Comparison of ENCODE assay signal across 8 cellular contexts in the genomic region with DNA sequence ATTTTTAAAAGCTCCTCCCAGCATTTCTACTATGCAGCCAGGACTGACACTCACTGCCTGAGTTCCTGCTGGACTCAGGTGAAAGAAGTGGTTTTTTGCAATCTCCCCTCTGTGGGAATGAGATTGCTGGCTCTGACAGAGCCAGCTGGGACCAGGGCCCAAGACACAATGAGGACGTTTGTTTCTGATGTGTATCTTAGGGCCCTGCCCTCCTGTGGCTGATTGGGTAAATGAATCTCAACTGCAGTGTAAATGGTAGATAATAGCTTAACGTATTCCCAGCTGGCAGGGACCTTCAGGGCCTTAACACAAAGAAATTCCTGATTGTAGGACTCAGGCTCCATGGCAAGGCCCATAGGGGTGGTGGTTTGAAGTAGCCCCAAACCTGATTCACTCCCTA.
DNase-seq lines count a peak whose midpoint lies in the region; ATAC-seq and TF ChIP-seq lines count a peak whose summit lies in the region.

No MANE protein-coding gene starts in this region.

- 17% methylated on average over 2 of the region's 2 CpGs for WGBS in hepatocyte (ENCODE audit: low lambda C conversion rate, missing lambda C conversion rate)

- no peaks in the 10 kb centered on the region for H3K79me2 ChIP-seq in hepatocyte

- no peaks in the 10 kb centered on the region for H3K4me1 ChIP-seq in hepatocyte (ENCODE audit: insufficient read depth)

- H3K9me3 Mint-ChIP-seq in CD4-positive, alpha-beta T cell: no peaks in the 10 kb centered on the region

- TF ChIP-seq CTCF in AG10803 (conservative IDR thresholded peaks at IDR 0.05; ENCODE audit: low read length) (peak; percentile 34), hepatocyte (IDR thresholded peaks at IDR 0.05; ENCODE audit: poor library complexity) (peak; percentile 28)
- no peak for TF ChIP-seq CTCF in CD4-positive, alpha-beta T cell (IDR thresholded peaks at IDR 0.05)

- H3K9me3 ChIP-seq in hepatocyte (ENCODE audit: low read depth) (no peaks in the 10 kb centered on the region), T-helper 17 cell (ENCODE audit: control insufficient read depth, low read length, poor library complexity, severe bottlenecking) (no peaks in the 10 kb centered on the region)
- no peaks in the 10 kb centered on the region for H3K9me3 ChIP-seq in CD4-positive, alpha-beta T cell (ENCODE audit: control insufficient read depth, low read length)

- no peaks in the 10 kb centered on the region for H3K27me3 Mint-ChIP-seq in CD4-positive, alpha-beta T cell
- H3K27me3 Mint-ChIP-seq in T-helper 17 cell: no peaks in the 10 kb centered on the region

- no peak overlapping the region for H3K27ac ChIP-seq in hepatocyte
- H3K27ac ChIP-seq in CD4-positive, alpha-beta T cell (ENCODE audit: low read depth, low read length): no peak overlapping the region

- DNase-seq in AG10803 (ENCODE audit: low read depth) (peak; percentile 21), H7 (peak; percentile 27), OCI-M1 (lab: John Stamatoyannopoulos, UW) (peak; percentile 37), hepatocyte (ENCODE audit: low spot score) (peak; percentile 30), NCI-H226 (no peak), T-helper 17 cell (no peak)
- DNase-seq in CD4-positive, alpha-beta T cell: no peak

- H4K20me1 ChIP-seq in hepatocyte (ENCODE audit: insufficient read depth, poor library complexity, severe bottlenecking): no peaks in the 10 kb centered on the region

- H3K4me3 Mint-ChIP-seq in CD4-positive, alpha-beta T cell: no peak overlapping the region
- H3K4me3 Mint-ChIP-seq in T-helper 17 cell: no peak overlapping the region

- no peaks in the 10 kb centered on the region for H3K36me3 Mint-ChIP-seq in CD4-positive, alpha-beta T cell (ENCODE audit: low read depth)
- no peaks in the 10 kb centered on the region for H3K36me3 Mint-ChIP-seq in T-helper 17 cell (ENCODE audit: low read depth)

- ATAC-seq in HG03135 (IDR thresholded peaks at IDR 0.05; ENCODE audit: unreplicated experiment) (no peak), T-helper 17 cell (no peak)
- no peak for ATAC-seq in CD4-positive, alpha-beta T cell (ENCODE audit: poor library complexity)

- H3K9me2 ChIP-seq in hepatocyte (replicated peaks; ENCODE audit: insufficient read depth): no peaks in the 10 kb centered on the region

- POLR2A ChIA-PET in CD4-positive, alpha-beta T cell (lab: Charles Lee): no interaction called here

- no peak overlapping the region for H3K4me2 ChIP-seq in hepatocyte

- CTCF ChIA-PET in CD4-positive, alpha-beta T cell (lab: Charles Lee): interaction anchor here (0.7 to 1.0 kb wide), 2 partner anchors 367 to 654 kb away, joined by 3 read pairs; no protein-coding TSS in a partner anchor

- H3K4me3 ChIP-seq in AG10803 (ENCODE audit: low read length) (no peak overlapping the region), H7 (ENCODE audit: insufficient read depth, low read depth, low read length) (no peak overlapping the region), hepatocyte (no peak overlapping the region)

- no peaks in the 10 kb centered on the region for H3K36me3 ChIP-seq in H7 (replicated peaks; ENCODE audit: control insufficient read depth, insufficient read depth, low read length)
- H3K36me3 ChIP-seq in hepatocyte (replicated peaks; ENCODE audit: insufficient read depth, low read depth): no peaks in the 10 kb centered on the region

- no peaks in the 10 kb centered on the region for H3K4me1 Mint-ChIP-seq in CD4-positive, alpha-beta T cell (ENCODE audit: low read depth)
- no peaks in the 10 kb centered on the region for H3K4me1 Mint-ChIP-seq in T-helper 17 cell

- no peak overlapping the region for H2AFZ ChIP-seq in hepatocyte

- H3K27me3 ChIP-seq in H7 (ENCODE audit: control insufficient read depth, insufficient read depth, low read length): no peaks in the 10 kb centered on the region
- no peaks in the 10 kb centered on the region for H3K27me3 ChIP-seq in hepatocyte
- H3K27me3 ChIP-seq in CD4-positive, alpha-beta T cell (ENCODE audit: control insufficient read depth, insufficient read depth, low read length): no peaks in the 10 kb centered on the region

- no peak overlapping the region for H3K27ac Mint-ChIP-seq in CD4-positive, alpha-beta T cell
- H3K27ac Mint-ChIP-seq in T-helper 17 cell: no peak overlapping the region

- intact Hi-C loops in CD4-positive, alpha-beta T cell (cut with DNase I, micrococcal nuclease): loop anchor here in 1 of 2 experiments (5.0 kb wide), 1 partner anchor 355 kb away; no protein-coding TSS in a partner anchor

Comparison
In these comparisons a context has a peak if more than half of its experiments do, and no peak if none do; other contexts are left out.
1. DNase-seq: peak in AG10803 (single experiment), H7 (single experiment), OCI-M1 (single experiment) and hepatocyte (single experiment); none in CD4-positive, alpha-beta T cell (0 of 10), NCI-H226 (single experiment) and T-helper 17 cell (0 of 3).